In the genomic region with DNA sequence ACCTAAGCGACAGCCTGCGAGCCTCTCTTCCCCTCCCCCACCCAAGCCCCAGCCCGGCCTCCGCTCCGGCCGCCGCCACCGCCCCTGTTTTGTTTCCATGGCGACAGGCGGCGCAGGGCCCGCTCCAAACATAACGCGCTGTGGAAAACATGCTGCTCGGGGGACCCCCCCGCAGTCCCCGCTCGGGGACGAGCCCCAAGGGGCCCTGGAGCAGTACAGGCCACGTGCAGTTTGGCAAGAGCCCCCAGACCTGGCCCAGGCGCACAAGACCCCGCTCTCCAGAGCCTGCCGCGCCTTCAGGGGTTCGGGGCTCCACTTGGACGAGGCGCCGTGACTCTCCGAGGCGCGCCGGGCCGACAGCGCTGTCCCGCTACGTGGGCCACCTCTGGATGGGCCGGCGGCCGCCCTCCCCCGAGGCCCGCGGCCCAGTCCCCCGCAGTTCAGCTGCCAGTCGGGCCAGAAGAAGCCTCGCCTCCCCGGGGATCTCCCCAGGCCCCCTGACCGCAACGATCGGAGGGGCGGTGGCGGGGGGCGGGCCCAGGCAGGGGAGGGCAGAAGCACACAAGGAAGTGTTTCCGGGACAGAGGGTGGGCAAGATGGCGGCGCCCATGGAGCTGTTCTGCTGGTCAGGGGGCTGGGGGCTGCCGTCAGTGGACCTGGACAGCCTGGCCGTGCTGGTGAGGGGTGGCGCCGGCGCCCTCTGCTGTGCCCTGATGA, we compare ENCODE assay signal across 8 cellular contexts. TPM values are rescaled to one million over a fixed set of nuclear protein-coding genes. Genes with fewer than 3 reads are reported as not detected.
DNase-seq lines count a peak whose midpoint lies in the region; ATAC-seq and TF ChIP-seq lines count a peak whose summit lies in the region.

Gene MTX1 (plus strand): TSS at position 40 of the 717 bp plus-strand sequence. CDS start 110 bp downstream, at position 150.

- POLR2A ChIA-PET in PC-3 (lab: Charles Lee; ENCODE audit: unreplicated experiment): interaction anchor here (0.6 to 1.0 kb wide), 3 partner anchors 15 to 54 kb away, joined by 3 to 8 read pairs (median 3); no protein-coding TSS in a partner anchor

- H3K4me1 ChIP-seq in HUES64 (ENCODE audit: insufficient read depth, low read length): peaks cover 18% of the 10 kb centered on the region; the same call in 1 of the 2 replicates
- H3K4me1 ChIP-seq in PC-3 (ENCODE audit: insufficient read depth, low read length): peaks cover 26% of the 10 kb centered on the region
- no peaks in the 10 kb centered on the region for H3K4me1 ChIP-seq in esophagus (ENCODE audit: control insufficient read depth in 2 of 2, insufficient read depth in 2 of 2, low read length in 1 of 2)
- H3K4me1 ChIP-seq in muscle layer of colon (ENCODE audit: insufficient read depth, low read length): peaks cover 41% of the 10 kb centered on the region

- no TSS peak for BruUV-seq in PC-3 (replicated peaks; lab: Mats Ljungman, UMichigan)

- H3K9ac ChIP-seq in HUES64 (ENCODE audit: low read depth, low read length): peak within 1 kb of the TSS; percentile 97
- H3K9ac ChIP-seq in PC-3 (ENCODE audit: low read length): peak within 1 kb of the TSS; percentile 98
- peak within 1 kb of the TSS; percentile 94 for H3K9ac ChIP-seq in muscle layer of colon (ENCODE audit: low read length)

- H3K36me3 ChIP-seq in HUES64 (ENCODE audit: insufficient read depth, low read length) (peaks cover 14% of the 10 kb centered on the region), PC-3 (ENCODE audit: low read depth, low read length) (no peaks in the 10 kb centered on the region; the same call in 1 of the 2 replicates), esophagus (ENCODE audit: control insufficient read depth in 2 of 2, insufficient read depth in 2 of 2, low read length in 1 of 2) (peaks cover 0 to 2% of the 10 kb centered on the region in 2 donors), muscle layer of colon (ENCODE audit: insufficient read depth, low read length) (peaks cover 13% of the 10 kb centered on the region)

- H3K27me3 ChIP-seq in HUES64 (ENCODE audit: insufficient read depth, low read length): no peaks in the 10 kb centered on the region
- no peaks in the 10 kb centered on the region for H3K27me3 ChIP-seq in PC-3 (ENCODE audit: low read length)
- H3K27me3 ChIP-seq in esophagus (ENCODE audit: control insufficient read depth in 1 of 2, insufficient read depth in 2 of 2, low read length in 2 of 2): no peaks in the 10 kb centered on the region
- no peaks in the 10 kb centered on the region for H3K27me3 ChIP-seq in muscle layer of colon (ENCODE audit: control insufficient read depth in 1 of 2, insufficient read depth in 2 of 2, low read length in 2 of 2)

- no peaks in the 10 kb centered on the region for H4K20me1 ChIP-seq in PC-3 (ENCODE audit: low read length)

- H3K9me3 ChIP-seq in HUES64 (ENCODE audit: insufficient read depth, low read depth, low read length): no peaks in the 10 kb centered on the region
- no peaks in the 10 kb centered on the region for H3K9me3 ChIP-seq in PC-3 (ENCODE audit: low read length)
- H3K9me3 ChIP-seq in esophagus (ENCODE audit: control insufficient read depth in 2 of 2, insufficient read depth in 1 of 2, low read depth in 1 of 2, low read length in 1 of 2): no peaks in the 10 kb centered on the region
- no peaks in the 10 kb centered on the region for H3K9me3 ChIP-seq in muscle layer of colon (ENCODE audit: low read length)

- H3K27ac ChIP-seq in HUES64 (ENCODE audit: low read depth, low read length) (peak within 1 kb of the TSS; percentile 99), PC-3 (ENCODE audit: low read length) (peak within 1 kb of the TSS; percentile 90), esophagus (ENCODE audit: low read depth in 2 of 2, low read length in 1 of 2) (peak within 1 kb of the TSS; percentile 94 to 95), muscle layer of colon (ENCODE audit: low read depth, low read length) (peak within 1 kb of the TSS; percentile 99)

- H3K79me2 ChIP-seq in PC-3 (ENCODE audit: low read length): peaks cover 12% of the 10 kb centered on the region

- under 1% methylated on average over 60 of the region's 60 CpGs for WGBS in HUES64
- 0 to 1% methylated on average over 47 to 60 of the region's 60 CpGs for WGBS in esophagus, 2 donors

- no peak for TF ChIP-seq CTCF in GM20000 (IDR thresholded peaks at IDR 0.05; ENCODE audit: extremely low read depth, missing control alignments)
- no peak for TF ChIP-seq CTCF in PC-3 (conservative IDR thresholded peaks at IDR 0.05; ENCODE audit: low read depth, low read length)

- intact Hi-C loops in PC-3 (cut with micrococcal nuclease): loop anchor here (5.0 kb wide), 1 partner anchor 33 kb away; a partner anchor contains a TSS

- H3F3A ChIP-seq in PC-3 (ENCODE audit: low read length, unreplicated experiment): no peaks in the 10 kb centered on the region

- H3K4me2 ChIP-seq in PC-3 (ENCODE audit: low read length): peak within 1 kb of the TSS; percentile 95

- peak; percentile 78 for ATAC-seq in PC-3

- H2AFZ ChIP-seq in PC-3 (ENCODE audit: low read length): peak within 1 kb of the TSS; percentile 92

- CTCF ChIA-PET in PC-3 (lab: Charles Lee): interaction anchor here (1.0 to 2.0 kb wide), 3 partner anchors 15 to 52 kb away, joined by 4 to 12 read pairs (median 4); partner anchors contain the start of gene KRTCAP2

- peak within 1 kb of the TSS; percentile 99 for H3K4me3 ChIP-seq in HUES64 (ENCODE audit: low read length)
- H3K4me3 ChIP-seq in PC-3 (ENCODE audit: low read length): peak within 1 kb of the TSS; percentile 98
- peak within 1 kb of the TSS; percentile 67 to 70 for H3K4me3 ChIP-seq in esophagus (ENCODE audit: low read depth in 1 of 2, low read length in 2 of 2)
- peak within 1 kb of the TSS; percentile 62 to 99 for H3K4me3 ChIP-seq in muscle layer of colon (ENCODE audit: low read depth in 1 of 2, low read length in 2 of 2)

- peak; percentile 93 for DNase-seq in COLO668 (lab: John Stamatoyannopoulos, UW; ENCODE audit: unreplicated experiment)
- DNase-seq in GM20000 (ENCODE audit: low spot score): peak; percentile 91
- DNase-seq in PC-3: peak; percentile 83
- DNase-seq in activated T-cell treated with anti-CD3 and anti-CD28 coated beads, Interleukin-2, amount 50 U/mL, for 1 hour: peak; percentile 89
- DNase-seq in stimulated activated CD8-positive, alpha-beta memory T cell treated with anti-CD3 and anti-CD28 coated beads, Interleukin-7, amount 100 ng/mL, for 24 hours (ENCODE audit: low read depth): peak; percentile 76

- no peaks in the 10 kb centered on the region for H3K9me2 ChIP-seq in PC-3 (replicated peaks; ENCODE audit: low read length)

RNA-seq across cellular contexts. Expression of gene MTX1, which starts in this region (rescaled TPM):
- polyA plus RNA-seq in HUES64 (2013, experiment 1 of 2): 39.9 TPM
- polyA plus RNA-seq in HUES64 (2013, experiment 2 of 2): 41.0 TPM
- 141 and 152 TPM in 2 replicates for total RNA-seq in PC-3 (2014; rRNA removed)
- polyA plus RNA-seq in esophagus: 10 to 100 TPM; 43.6 to 51.4 TPM

Comparison
In these comparisons a context has a peak if more than half of its experiments do, and no peak if none do; other contexts are left out.
1. Peak in every context shown above with its lines: DNase-seq, ATAC-seq, H3K4me3 ChIP-seq and H3K27ac ChIP-seq.